Comparison of ENCODE assay signal across 10 cellular contexts in the genomic region with DNA sequence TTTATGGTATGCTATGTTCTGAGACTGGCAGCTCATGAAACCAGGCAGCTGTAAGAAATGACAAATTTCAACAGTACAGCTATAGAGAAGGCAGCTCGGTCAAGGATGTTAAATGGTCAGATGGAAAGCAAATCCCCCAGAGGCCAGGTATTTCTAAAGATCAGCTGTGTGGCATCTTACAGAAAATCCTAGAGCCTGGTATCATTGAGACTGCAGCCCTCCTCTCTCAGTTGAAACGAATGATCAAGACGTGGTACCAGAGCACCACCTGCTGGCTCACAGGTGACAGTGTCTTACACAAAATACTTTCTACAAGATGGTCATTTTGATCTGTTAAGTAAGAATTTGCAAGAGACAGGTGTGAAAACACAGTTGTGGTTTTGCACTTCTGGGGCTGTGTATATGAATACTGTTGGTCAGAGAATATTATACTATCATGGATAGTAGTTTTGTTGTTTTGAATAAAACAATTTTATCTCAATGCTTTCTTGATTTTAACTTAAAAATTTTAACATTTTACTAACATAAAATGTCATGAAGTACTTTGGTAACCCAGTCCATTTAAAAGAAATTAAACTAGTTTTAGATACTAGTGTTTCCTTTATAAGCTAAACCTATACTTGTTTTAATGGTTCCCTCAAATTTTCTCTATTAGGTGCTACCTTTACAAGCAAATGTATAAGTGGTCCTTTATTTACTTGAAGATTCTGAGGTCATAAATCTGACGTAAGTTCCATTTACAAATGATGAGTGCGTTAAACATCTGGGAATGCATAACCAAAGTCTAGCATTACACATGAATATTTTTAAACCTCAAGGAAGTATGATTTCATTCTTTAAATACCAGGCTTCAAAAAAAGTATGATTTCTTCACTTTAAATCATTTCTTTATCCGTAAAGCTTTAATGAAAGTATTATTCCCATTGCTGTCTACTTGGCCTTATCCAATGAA.
DNase-seq lines count a peak whose midpoint lies in the region; FAIRE-seq and TF ChIP-seq lines count a peak whose summit lies in the region.
"Had no signal": no experiment of that assay in that cellular context is flagged by ENCODE, and none has a peak within 500 bp of the region (broad histone marks: within the 10 kb centered on the region; RNA-seq: fewer than 3 reads in every experiment).

No MANE protein-coding gene starts in this region.

- peak; percentile 94 for FAIRE-seq in astrocyte (lab: Jason Lieb, UNC)

- 22% methylated on average over 6 of the region's 6 CpGs for WGBS in hepatocyte (ENCODE audit: low lambda C conversion rate, missing lambda C conversion rate)
- WGBS in sigmoid colon, 2 donors: 15 to 35% methylated on average over 6 of the region's 6 CpGs

- H3K79me2 ChIP-seq in astrocyte (ENCODE audit: insufficient read depth, low read length): no peaks in the 10 kb centered on the region
- peaks cover 76% of the 10 kb centered on the region for H3K79me2 ChIP-seq in hepatocyte

- H3K4me1 Mint-ChIP-seq in astrocyte (ENCODE audit: low read depth, unreplicated experiment): peaks cover 32% of the 10 kb centered on the region

- H2AFZ ChIP-seq in astrocyte (ENCODE audit: low read depth, low read length): no peak overlapping the region
- H2AFZ ChIP-seq in hepatocyte: no peak overlapping the region

- peak overlapping the region; percentile 23 for H3K4me3 Mint-ChIP-seq in astrocyte (ENCODE audit: unreplicated experiment)

- no peak for TF ChIP-seq EP300 in sigmoid colon (IDR thresholded peaks at IDR 0.05)

- peak overlapping the region; percentile 73 for H3K27ac Mint-ChIP-seq in astrocyte (ENCODE audit: unreplicated experiment)

- H3K9me3 ChIP-seq in SK-N-MC (ENCODE audit: low read depth, low read length) (no peaks in the 10 kb centered on the region), astrocyte (ENCODE audit: insufficient read depth, low read depth, low read length) (no peaks in the 10 kb centered on the region), hepatocyte (ENCODE audit: low read depth) (no peaks in the 10 kb centered on the region), sigmoid colon (no peaks in the 10 kb centered on the region)
- H3K9me3 ChIP-seq: BLaER1 treated with 17β-estradiol and CSF1 and Interleukin-3, amounts not matched to agents 10 nM and 100 nM; neutrophil had no signal

- H3K9ac ChIP-seq in SK-N-MC (ENCODE audit: insufficient read length): no peak overlapping the region
- peak overlapping the region; percentile 47 for H3K9ac ChIP-seq in astrocyte (ENCODE audit: low read length)
- H3K9ac ChIP-seq: BLaER1 treated with 17β-estradiol and CSF1 and Interleukin-3, amounts not matched to agents 10 nM and 100 nM had no signal

- TF ChIP-seq POLR2A in sigmoid colon (IDR thresholded peaks at IDR 0.05): no peak

- intact Hi-C loops in sigmoid colon (cut with DNase I): loop anchor here (1.0 to 10.0 kb wide), 2 partner anchors 138 to 402 kb away; no protein-coding TSS in a partner anchor

- H3K27ac ChIP-seq in SK-N-MC (no peak overlapping the region), astrocyte (ENCODE audit: low read depth, low read length) (peak overlapping the region; percentile 66), hepatocyte (peak overlapping the region; percentile 67), sigmoid colon (peak overlapping the region; percentile 49 to 90 (median 74))
- H3K27ac ChIP-seq: BLaER1 treated with 17β-estradiol and CSF1 and Interleukin-3, amounts not matched to agents 10 nM and 100 nM; neutrophil had no signal

- H3K36me3 ChIP-seq in H7 (replicated peaks; ENCODE audit: control insufficient read depth, insufficient read depth, low read length) (no peaks in the 10 kb centered on the region), SK-N-MC (ENCODE audit: insufficient read depth, low read length) (no peaks in the 10 kb centered on the region), astrocyte (ENCODE audit: insufficient read depth, low read length) (no peaks in the 10 kb centered on the region), hepatocyte (replicated peaks; ENCODE audit: insufficient read depth, low read depth) (no peaks in the 10 kb centered on the region), sigmoid colon (no peaks in the 10 kb centered on the region)
- H3K36me3 ChIP-seq: BLaER1 treated with 17β-estradiol and CSF1 and Interleukin-3, amounts not matched to agents 10 nM and 100 nM; neutrophil had no signal

- TF ChIP-seq CTCF in astrocyte (IDR thresholded peaks at IDR 0.05; ENCODE audit: insufficient read depth, low read depth, low read length) (peak; percentile 97), hepatocyte (IDR thresholded peaks at IDR 0.05; ENCODE audit: poor library complexity) (peak; percentile 92), sigmoid colon (IDR thresholded peaks at IDR 0.05) (peak; percentile 74 to 85 (median 80))

- no peaks in the 10 kb centered on the region for H3K9me3 Mint-ChIP-seq in astrocyte (ENCODE audit: unreplicated experiment)

- no peaks in the 10 kb centered on the region for H3K27me3 Mint-ChIP-seq in astrocyte (ENCODE audit: low read depth, unreplicated experiment)

- H3K4me2 ChIP-seq in astrocyte (ENCODE audit: low read length) (peak overlapping the region; percentile 63), hepatocyte (peak overlapping the region; percentile 65)

- no peak overlapping the region for H3K4me3 ChIP-seq in H7 (ENCODE audit: insufficient read depth, low read depth, low read length)
- no peak overlapping the region for H3K4me3 ChIP-seq in SK-N-MC
- no peak overlapping the region for H3K4me3 ChIP-seq in astrocyte (ENCODE audit: insufficient read depth, low read depth, low read length)
- no peak overlapping the region for H3K4me3 ChIP-seq in hepatocyte
- no peak overlapping the region for H3K4me3 ChIP-seq in sigmoid colon
- H3K4me3 ChIP-seq: BLaER1 treated with 17β-estradiol and CSF1 and Interleukin-3, amounts not matched to agents 10 nM and 100 nM had no signal

- H3K4me1 ChIP-seq in astrocyte (ENCODE audit: insufficient read depth, low read length) (peaks cover 18% of the 10 kb centered on the region), hepatocyte (ENCODE audit: insufficient read depth) (peaks cover 10% of the 10 kb centered on the region), sigmoid colon (peaks cover 0 to 91% (median 60%) of the 10 kb centered on the region in 4 donors)
- H3K4me1 ChIP-seq: BLaER1 treated with 17β-estradiol and CSF1 and Interleukin-3, amounts not matched to agents 10 nM and 100 nM had no signal

- H3K27me3 ChIP-seq in H7 (ENCODE audit: control insufficient read depth, insufficient read depth, low read length) (no peaks in the 10 kb centered on the region), astrocyte (ENCODE audit: insufficient read depth, low read length) (no peaks in the 10 kb centered on the region), hepatocyte (no peaks in the 10 kb centered on the region), sigmoid colon (no peaks in the 10 kb centered on the region)
- H3K27me3 ChIP-seq: BLaER1 treated with 17β-estradiol and CSF1 and Interleukin-3, amounts not matched to agents 10 nM and 100 nM had no signal

- DNase-seq in DMS53 (lab: John Stamatoyannopoulos, UW) (peak; percentile 71), DMS53 treated with DMSO at 0.1 percent for 48 hours (lab: John Stamatoyannopoulos, UW; ENCODE audit: unreplicated experiment) (no peak), H7 (peak; percentile 73), LoVo (ENCODE audit: low spot score) (peak; percentile 54), SK-N-MC (ENCODE audit: low read depth, low spot score) (peak; percentile 12), astrocyte (ENCODE audit: low read depth) (peak; percentile 92), hepatocyte (ENCODE audit: low spot score) (peak; percentile 82), sigmoid colon (peak; percentile 84)

- peaks cover 1% of the 10 kb centered on the region for H3K36me3 Mint-ChIP-seq in astrocyte (ENCODE audit: low read depth, unreplicated experiment)

- no peaks in the 10 kb centered on the region for H4K20me1 ChIP-seq in astrocyte (ENCODE audit: insufficient read depth, low read length)
- peaks cover 4% of the 10 kb centered on the region for H4K20me1 ChIP-seq in hepatocyte (ENCODE audit: insufficient read depth, poor library complexity, severe bottlenecking)
- H4K20me1 ChIP-seq: BLaER1 treated with 17β-estradiol and CSF1 and Interleukin-3, amounts not matched to agents 10 nM and 100 nM had no signal

- no peaks in the 10 kb centered on the region for H3K9me2 ChIP-seq in hepatocyte (replicated peaks; ENCODE audit: insufficient read depth)
